ENCODE assay signal across 8 cellular contexts in the genomic region with DNA sequence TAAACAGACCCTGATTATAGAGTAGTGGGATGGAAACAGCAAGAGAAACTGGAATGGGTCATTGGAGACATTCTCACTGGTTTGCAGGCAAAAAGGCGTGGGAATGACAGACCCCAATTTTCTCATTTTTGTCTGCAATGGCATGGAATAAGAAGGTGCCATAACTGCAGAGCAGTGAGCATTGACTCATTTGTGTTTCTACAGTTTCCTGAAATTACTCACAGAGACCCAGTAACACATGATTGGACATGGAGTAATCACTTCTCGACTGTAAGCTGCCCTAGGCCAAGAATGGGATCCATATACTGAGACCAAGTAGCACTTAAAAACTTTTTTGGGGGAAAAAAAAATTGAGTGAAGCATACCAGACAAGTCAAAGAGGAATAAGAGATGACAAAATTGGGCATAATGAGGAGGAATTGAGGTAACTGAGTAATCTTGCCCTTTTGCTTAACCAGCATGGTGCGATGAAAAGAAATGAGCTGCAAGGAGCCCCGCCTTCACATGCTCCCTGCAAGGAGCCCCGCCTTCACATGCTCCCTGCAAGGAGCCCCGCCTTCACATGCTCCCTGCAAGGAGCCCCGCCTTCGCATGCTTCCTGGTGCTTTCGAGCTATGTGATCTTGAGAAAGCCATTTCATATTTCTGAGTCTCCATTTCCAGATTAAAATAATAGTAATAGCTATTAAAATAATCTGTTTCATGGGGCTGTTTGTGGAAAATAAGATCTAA. TPM values are rescaled to one million over a fixed set of nuclear protein-coding genes. Genes with fewer than 3 reads are reported as not detected.
DNase-seq lines count a peak whose midpoint lies in the region; ATAC-seq and TF ChIP-seq lines count a peak whose summit lies in the region.

No MANE protein-coding gene starts in this region.

- H3K9me3 Mint-ChIP-seq in activated naive CD8-positive, alpha-beta T cell treated with anti-CD3 and anti-CD28 coated beads, Interleukin-2, amount 50 U/mL, for 24 hours = no peaks in the 10 kb centered on the region

- H3K27ac ChIP-seq in OCI-LY3 (ENCODE audit: low read length) (peak overlapping the region; percentile 83), spleen (peak overlapping the region in 5 of 8 donors; percentile 54 to 81 (median 66))

- H3K4me1 Mint-ChIP-seq in activated naive CD8-positive, alpha-beta T cell treated with anti-CD3 and anti-CD28 coated beads, Interleukin-2, amount 50 U/mL, for 24 hours = peaks cover 23% of the 10 kb centered on the region

- peak overlapping the region; percentile 81 for H3K4me2 ChIP-seq in OCI-LY3 (ENCODE audit: low read length)

- intact Hi-C loops in spleen (cut with DNase I; ENCODE audit: low total_unique reads) = no loop called here

- H3K9ac ChIP-seq in OCI-LY3 (ENCODE audit: low read length) = peak overlapping the region; percentile 44; the same call in 1 of the 2 replicates

- H3K36me3 ChIP-seq in OCI-LY3 (replicated peaks; ENCODE audit: low read depth, low read length) (no peaks in the 10 kb centered on the region), spleen (no peaks in the 10 kb centered on the region)

- H3K4me3 Mint-ChIP-seq in activated naive CD8-positive, alpha-beta T cell treated with anti-CD3 and anti-CD28 coated beads, Interleukin-2, amount 50 U/mL, for 24 hours = peak overlapping the region; percentile 37

- no peaks in the 10 kb centered on the region for H3K27me3 ChIP-seq in OCI-LY3 (ENCODE audit: low read depth, low read length)
- H3K27me3 ChIP-seq in spleen (replicated peaks in 1 of 7) = no peaks in the 10 kb centered on the region

- H3K4me3 ChIP-seq in OCI-LY3 (ENCODE audit: low read length) = peak overlapping the region; percentile 52
- H3K4me3 ChIP-seq in spleen = peak overlapping the region in 3 of 8 donors; percentile 26 to 52 (median 27)

- TF ChIP-seq CTCF in OCI-LY3 (IDR thresholded peaks at IDR 0.05; ENCODE audit: low read depth, low read length) (no peak), spleen (IDR thresholded peaks at IDR 0.05 in 8 of 11, conservative IDR thresholded peaks at IDR 0.05 in 3 of 11) (no peak)

- H3K9me3 ChIP-seq in OCI-LY3 (ENCODE audit: insufficient read depth, low read length) (no peaks in the 10 kb centered on the region), spleen (no peaks in the 10 kb centered on the region)

- no peaks in the 10 kb centered on the region for H3K36me3 Mint-ChIP-seq in activated naive CD8-positive, alpha-beta T cell treated with anti-CD3 and anti-CD28 coated beads, Interleukin-2, amount 50 U/mL, for 24 hours (ENCODE audit: low read depth)

- no peak overlapping the region for H2AFZ ChIP-seq in OCI-LY3 (ENCODE audit: low read depth, low read length)

- H3K27ac Mint-ChIP-seq in activated naive CD8-positive, alpha-beta T cell treated with anti-CD3 and anti-CD28 coated beads, Interleukin-2, amount 50 U/mL, for 24 hours = peak overlapping the region; percentile 46

- WGBS in spleen, 5 donors = 39 to 69% (median 62%) methylated on average over 9 of the region's 9 CpGs

- DNase-seq in activated naive CD8-positive, alpha-beta T cell treated with anti-CD3 and anti-CD28 coated beads, Interleukin-2, amount 50 U/mL, for 24 hours = peak; percentile 42
- DNase-seq in spleen (no peak), T1000 (lab: John Stamatoyannopoulos, UW) (no peak), DMS53 (lab: John Stamatoyannopoulos, UW) (no peak), DMS153 (lab: John Stamatoyannopoulos, UW) (no peak), amniotic stem cell (lab: John Stamatoyannopoulos, UW) (no peak)

- no peaks in the 10 kb centered on the region for H3K27me3 Mint-ChIP-seq in activated naive CD8-positive, alpha-beta T cell treated with anti-CD3 and anti-CD28 coated beads, Interleukin-2, amount 50 U/mL, for 24 hours

- no peaks in the 10 kb centered on the region for H4K20me1 ChIP-seq in OCI-LY3 (ENCODE audit: insufficient read depth, low read length)

- H3K4me1 ChIP-seq in OCI-LY3 (ENCODE audit: low read length) (peaks cover 46% of the 10 kb centered on the region), spleen (peaks cover 0 to 25% (median 17%) of the 10 kb centered on the region in 6 donors)

- no peak for TF ChIP-seq POLR2A in spleen (IDR thresholded peaks at IDR 0.05)

- ATAC-seq in GM19395 (IDR thresholded peaks at IDR 0.05; ENCODE audit: unreplicated experiment) = peak; percentile 40
- ATAC-seq in activated naive CD8-positive, alpha-beta T cell treated with anti-CD3 and anti-CD28 coated beads, Interleukin-2, amount 50 U/mL, for 24 hours = peak; percentile 81

- H3K79me2 ChIP-seq in OCI-LY3 (ENCODE audit: low read length) = no peaks in the 10 kb centered on the region

RNA-seq across cellular contexts. Expression of gene NHSL1, which starts 44.2 kb away (rescaled TPM):
- 10 to 100 TPM in 3 of 7 donors, 1 to 10 TPM in 4; 5.8 to 14.0 (median 9.9) TPM for total RNA-seq in spleen
- under 1 TPM; 0.39 to 0.99 (median 0.46) TPM for polyA plus RNA-seq in spleen

RNA-seq across cellular contexts. Expression of gene HEBP2, which starts 51.1 kb away (rescaled TPM):
- 10 to 100 TPM; 12.3 to 37.0 (median 28.2) TPM for total RNA-seq in spleen
- polyA plus RNA-seq in spleen = 10 to 100 TPM in 1 of 3 donors, 1 to 10 TPM in 2; 5.7 to 13.6 (median 9.5) TPM
